ENCODE assay signal across 8 cellular contexts in genomic region chr18:57621252-57621607, GRCh38. TPM values are rescaled to one million over a fixed set of nuclear protein-coding genes. Genes with fewer than 3 reads are reported as not detected.
DNase-seq lines count a peak whose midpoint lies in the region; FAIRE-seq and TF ChIP-seq lines count a peak whose summit lies in the region.

No MANE protein-coding gene starts in this region.

- no peak overlapping the region for H2BK120ac ChIP-seq in mesendoderm (ENCODE audit: low read depth, low read length)

- peak overlapping the region; percentile 86 for H3K4me3 ChIP-seq in HAP-1
- peak overlapping the region; percentile 70 for H3K4me3 ChIP-seq in NT2/D1 (ENCODE audit: insufficient read length, low read depth)
- H3K4me3 ChIP-seq in dorsolateral prefrontal cortex = peak overlapping the region; percentile 57 to 97 (median 86)
- H3K4me3 ChIP-seq in mesendoderm (ENCODE audit: low read length) = peak overlapping the region; percentile 85

- H2BK15ac ChIP-seq in mesendoderm (replicated peaks; ENCODE audit: low read depth) = no peak overlapping the region

- H3K36me3 ChIP-seq in HAP-1 (replicated peaks) (peaks cover 28% of the 10 kb centered on the region), NT2/D1 (ENCODE audit: insufficient read depth, insufficient read length, low read length) (peaks cover 29% of the 10 kb centered on the region), mesendoderm (ENCODE audit: control insufficient read depth, insufficient read depth, low read length) (no peaks in the 10 kb centered on the region)

- H3K56ac ChIP-seq in mesendoderm (ENCODE audit: low read length) = peak overlapping the region; percentile 98

- H2BK5ac ChIP-seq in mesendoderm (ENCODE audit: low read length) = no peak overlapping the region

- H3K79me1 ChIP-seq in mesendoderm (ENCODE audit: low read length) = peaks cover 7% of the 10 kb centered on the region

- no peak overlapping the region for H3K23ac ChIP-seq in mesendoderm (ENCODE audit: low read length)

- no peak overlapping the region for H4K8ac ChIP-seq in mesendoderm (ENCODE audit: low read depth, low read length)

- no peaks in the 10 kb centered on the region for H3K9me3 ChIP-seq in HAP-1
- H3K9me3 ChIP-seq in NT2/D1 (ENCODE audit: insufficient read depth, low read length) = no peaks in the 10 kb centered on the region

- peak overlapping the region; percentile 58 for H3K4me2 ChIP-seq in mesendoderm (ENCODE audit: low read length)

- in situ Hi-C loops in HAP-1 (cut with MboI; ENCODE audit: low sequenced_read_pairs) = no loop called here

- peak overlapping the region; percentile 87 for H3K4ac ChIP-seq in mesendoderm (ENCODE audit: low read depth, low read length)

- no peak overlapping the region for H4K5ac ChIP-seq in mesendoderm (ENCODE audit: low read length)

- H3K27ac ChIP-seq in dorsolateral prefrontal cortex = peak overlapping the region; percentile 34 to 94 (median 87)
- H3K27ac ChIP-seq in mesendoderm (ENCODE audit: low read depth, low read length) = no peak overlapping the region

- WGBS in mesendoderm (ENCODE audit: extremely low coverage, insufficient coverage, low lambda C conversion rate) = no CpG with 5 or more reads among the region's 20 CpGs

- H3K4me1 ChIP-seq in HAP-1 = peaks cover 2% of the 10 kb centered on the region; the same call in 1 of the 2 replicates
- H3K4me1 ChIP-seq in NT2/D1 (ENCODE audit: insufficient read depth, insufficient read length) = no peaks in the 10 kb centered on the region
- no peaks in the 10 kb centered on the region for H3K4me1 ChIP-seq in mesendoderm (ENCODE audit: control insufficient read depth, low read depth, low read length)

- no peaks in the 10 kb centered on the region for H3K27me3 ChIP-seq in HAP-1 (ENCODE audit: low read depth)
- H3K27me3 ChIP-seq in NT2/D1 (ENCODE audit: insufficient read depth, insufficient read length) = no peaks in the 10 kb centered on the region
- H3K27me3 ChIP-seq in dorsolateral prefrontal cortex = no peaks in the 10 kb centered on the region
- H3K27me3 ChIP-seq in mesendoderm (ENCODE audit: insufficient read depth, low read length, poor library complexity) = no peaks in the 10 kb centered on the region

- H3K79me2 ChIP-seq in mesendoderm (ENCODE audit: control insufficient read depth, insufficient read depth, low read length) = peaks cover 25% of the 10 kb centered on the region

- peak overlapping the region; percentile 24 for H3K18ac ChIP-seq in mesendoderm (ENCODE audit: low read length)

- DNase-seq in NK-92 treated with Interleukin-12 subunit alpha and Interleukin-12 subunit beta, amount 100 ng/mL, for 24 hours (lab: John Stamatoyannopoulos, UW) = peak; percentile 53
- DNase-seq in NK-92 (lab: John Stamatoyannopoulos, UW; ENCODE audit: unreplicated experiment) (no peak), HAP-1 (ENCODE audit: low spot score in 2 of 2) (peak in 1 of 2 experiments; percentile 41), NT2/D1 (ENCODE audit: low read depth, low spot score) (no peak), dorsolateral prefrontal cortex (no peak), mesendoderm (no peak), foreskin melanocyte (no peak), RCC 7860 (ENCODE audit: low spot score) (no peak)

- FAIRE-seq in RCC 7860 (lab: Jason Lieb, UNC) = no peak

- TF ChIP-seq CTCF in dorsolateral prefrontal cortex (IDR thresholded peaks at IDR 0.05 in 54 of 56, conservative IDR thresholded peaks at IDR 0.05 in 2 of 56; ENCODE audit: low read depth in 1 of 56, partially characterized antibody in 56 of 56) = no peak

- no peak overlapping the region for H2AK5ac ChIP-seq in mesendoderm (ENCODE audit: low read length)

- H3K9ac ChIP-seq in NT2/D1 (ENCODE audit: insufficient read length, low read depth) = peak overlapping the region; percentile 83
- H3K9ac ChIP-seq in mesendoderm (ENCODE audit: low read length) = peak overlapping the region; percentile 91

- intact Hi-C loops in dorsolateral prefrontal cortex (cut with DNase I) = loop anchor here (1.0 to 10.0 kb wide), 3 partner anchors 9 to 424 kb away; partner anchors contain the start of genes FECH (in 1 of the 2) and NEDD4L (in 1 of the 2)

RNA-seq across cellular contexts. Expression of gene NARS1, which starts 0.4 kb away (rescaled TPM):
- total RNA-seq in dorsolateral prefrontal cortex = 100 to 1,000 TPM in 96 of 120 experiments, 10 to 100 TPM in 24; 62.8 to 161 (median 117) TPM
- 162 TPM for polyA plus RNA-seq in mesendoderm (2013, experiment 1 of 2)
- polyA plus RNA-seq in mesendoderm (2013, experiment 2 of 2) = 150 TPM

RNA-seq across cellular contexts. Expression of gene FECH, which starts 34.7 kb away (rescaled TPM):
- 10 to 100 TPM; 19.5 to 49.7 (median 35.0) TPM for total RNA-seq in dorsolateral prefrontal cortex
- polyA plus RNA-seq in mesendoderm (2013, experiment 1 of 2) = 27.2 TPM
- polyA plus RNA-seq in mesendoderm (2013, experiment 2 of 2) = 26.7 TPM
